In the genomic region with DNA sequence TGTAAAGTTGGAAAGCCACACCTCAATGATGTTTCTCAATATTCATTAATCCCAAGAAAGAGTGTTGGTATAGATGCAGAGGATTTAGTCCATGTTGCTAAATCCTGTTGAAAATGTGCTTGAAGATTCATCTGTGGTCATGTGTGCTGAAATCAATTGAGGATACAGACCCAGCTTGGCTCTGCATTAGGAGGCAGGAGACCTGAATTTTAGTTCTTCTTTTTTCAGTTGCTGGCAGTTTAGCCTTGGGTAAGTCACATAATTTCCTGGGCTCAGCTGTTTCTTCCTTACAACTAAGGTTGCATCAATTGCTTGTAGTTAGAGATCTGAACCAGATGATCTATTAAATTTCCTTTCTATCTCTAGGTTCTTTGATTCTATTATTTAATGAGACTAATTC, we compare ENCODE assay signal across 19 cellular contexts.
"Had no signal": no experiment of that assay in that cellular context is flagged by ENCODE, and none has a peak within 500 bp of the region (broad histone marks: within the 10 kb centered on the region; RNA-seq: fewer than 3 reads in every experiment).

No MANE protein-coding gene starts in this region.

- H3K27ac Mint-ChIP-seq: activated CD4-positive, alpha-beta T cell treated with anti-CD3 and anti-CD28 coated beads, Interleukin-2, amount 10 ng/mL, durations not matched to agents 7 days and 5 days; progenitor cell of endocrine pancreas had no signal

- ATAC-seq: activated CD4-positive, CD25-positive, alpha-beta regulatory T cell treated with anti-CD3 and anti-CD28 coated beads, Interleukin-2, amount 50 U/mL, for 24 hours; activated T-cell treated with anti-CD3 and anti-CD28 coated beads, Interleukin-2, amount 50 U/mL, for 4 hours; gastroesophageal sphincter; heart right ventricle; stimulated activated naive CD8-positive, alpha-beta T cell treated with anti-CD3 and anti-CD28 coated beads, Interleukin-15, Interleukin-2, amounts not matched to agents 100 U/mL and 50 U/mL, for 24 hours had no signal

- H3K9me3 Mint-ChIP-seq: activated CD4-positive, alpha-beta T cell treated with anti-CD3 and anti-CD28 coated beads, Interleukin-2, amount 10 ng/mL, durations not matched to agents 7 days and 5 days; activated T-cell treated with anti-CD3 and anti-CD28 coated beads, Interleukin-2, amount 50 U/mL, for 4 hours had no signal

- H3K4me3 Mint-ChIP-seq: activated CD4-positive, alpha-beta T cell treated with anti-CD3 and anti-CD28 coated beads, Interleukin-2, amount 10 ng/mL, durations not matched to agents 7 days and 5 days; activated T-cell treated with anti-CD3 and anti-CD28 coated beads, Interleukin-2, amount 50 U/mL, for 4 hours had no signal

- DNase-seq: activated CD4-positive, alpha-beta T cell treated with anti-CD3 and anti-CD28 coated beads, Interleukin-2, amount 10 ng/mL, durations not matched to agents 7 days and 5 days; activated CD8-positive, alpha-beta memory T cell treated with anti-CD3 and anti-CD28 coated beads, Interleukin-2, amount 50 U/mL, for 4 hours; activated effector memory CD4-positive, alpha-beta T cell treated with anti-CD3 and anti-CD28 coated beads, Interleukin-2, amount 50 U/mL, for 16 hours; activated naive CD4-positive, alpha-beta T cell treated with anti-CD3 and anti-CD28 coated beads, Interleukin-2, amount 50 U/mL, for 16 hours; activated T-cell treated with anti-CD3 and anti-CD28 coated beads, Interleukin-2, amount 50 U/mL, for 4 hours; dermis blood vessel endothelial cell; effector memory CD4-positive, alpha-beta T cell; heart right ventricle; kidney glomerular epithelial cell; left ventricle myocardium inferior; stimulated activated CD4-positive, alpha-beta T cell treated with anti-CD3 and anti-CD28 coated beads, Interleukin-12 subunit alpha, Interleukin-12 subunit beta, amount 100 ng/mL, for 4 hours; stimulated activated CD4-positive, alpha-beta T cell treated with anti-CD3 and anti-CD28 coated beads, Interleukin-1b, Interleukin-23, amount 100 ng/mL, for 48 hours; stimulated activated CD8-positive, alpha-beta memory T cell treated with anti-CD3 and anti-CD28 coated beads, Interleukin-4, amount 100 ng/mL, for 48 hours; stimulated activated naive CD8-positive, alpha-beta T cell treated with anti-CD3 and anti-CD28 coated beads, Interleukin-15, Interleukin-2, amounts not matched to agents 100 U/mL and 50 U/mL, for 24 hours; substantia nigra; tibial artery had no signal

- H3K27me3 Mint-ChIP-seq: progenitor cell of endocrine pancreas had no signal
